In the genomic region with DNA sequence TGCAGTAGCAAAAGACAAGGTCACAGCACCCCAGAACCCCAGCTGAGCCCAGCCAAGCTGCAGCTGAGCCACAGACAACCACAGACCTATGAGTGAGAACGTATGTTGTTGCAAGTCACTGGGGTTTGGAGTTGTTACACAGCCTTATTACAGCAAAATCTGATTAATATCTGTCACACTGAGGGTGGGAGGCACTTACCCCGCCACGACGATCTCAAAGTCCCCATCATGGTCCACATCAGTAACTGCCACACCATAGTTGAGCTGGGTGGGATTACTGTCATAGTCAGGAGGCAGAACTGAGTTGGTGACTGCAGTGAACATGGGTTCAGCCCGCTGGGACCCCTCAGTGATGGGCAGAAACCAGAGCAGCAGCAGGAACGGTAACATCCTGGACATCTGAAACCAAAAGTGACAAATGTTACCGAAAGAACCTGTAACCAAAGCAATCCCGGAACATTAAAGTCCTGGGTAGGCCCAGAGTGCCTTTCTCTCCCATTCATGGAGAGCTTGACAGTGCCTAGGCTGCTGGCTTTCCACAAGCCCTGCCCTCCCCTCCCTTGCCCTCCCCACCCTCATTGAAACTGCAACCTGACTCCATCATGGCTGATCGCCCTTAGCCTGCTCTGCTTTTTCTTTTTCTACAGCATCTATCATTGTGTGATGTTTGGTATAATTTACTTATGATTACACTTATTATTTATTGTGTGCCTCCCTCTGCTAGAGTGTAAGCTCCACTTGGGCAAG, we compare ENCODE assay signal across 24 cellular contexts. TPM values are rescaled to one million over a fixed set of nuclear protein-coding genes. Genes with fewer than 3 reads are reported as not detected.
"Had no signal": no experiment of that assay in that cellular context is flagged by ENCODE, and none has a peak within 500 bp of the region (broad histone marks: within the 10 kb centered on the region; RNA-seq: fewer than 3 reads in every experiment).

No MANE protein-coding gene starts in this region.

- H3K4me1 ChIP-seq: Peyer's patch, SJCRH30 had no signal

- H3K9me3 ChIP-seq: Peyer's patch, SJCRH30 had no signal

- H3K27me3 ChIP-seq: Peyer's patch had no signal

- H3K4me2 ChIP-seq: PC-9 had no signal

- ATAC-seq: Right ventricle myocardium inferior, SK-N-SH treated with all-trans-retinoic acid at 6 μM for 48 hours had no signal

- H3K4me3 ChIP-seq: PC-9, Peyer's patch, SJCRH30 had no signal

- DNase-seq: KBM-7, MV-4-11, NCI-H1048, NCI-H1105, NCI-H146, NCI-H1694 treated with DMSO at 0.1 percent for 48 hours, NCI-H1930, NCI-H2081, NCI-H2227 treated with DMSO at 0.1 percent for 48 hours, NCI-H526, NCI-H748 treated with DMSO at 0.1 percent for 48 hours, OCI-M1, PC-9, Peyer's patch, SHP77 treated with DMSO at 0.1 percent for 48 hours, SJCRH30, T-helper 1 cell had no signal

- H2AFZ ChIP-seq: PC-9 had no signal

- H3K27ac ChIP-seq: PC-9, Peyer's patch, SJCRH30 had no signal

- H3K36me3 ChIP-seq: Peyer's patch, SJCRH30 had no signal

RNA-seq across cellular contexts. Expression of a gene that starts 19.3 kb away (rescaled TPM):
- total RNA-seq: HT-29, LHCN-M2, MCF 10A, NCI-H460, PC-9, RPMI7951, SJCRH30 had no signal
